ENCODE assay signal across 8 cellular contexts in genomic region chr5:83844320-83845068, GRCh38.
A peak's percentile ranks its signal among the peaks of the same experiment; 100 is the strongest.
DNase-seq lines count a peak whose midpoint lies in the region; ATAC-seq and TF ChIP-seq lines count a peak whose summit lies in the region.

No MANE protein-coding gene starts in this region.

- H3K4me1 Mint-ChIP-seq in activated T-helper 17 cell treated with anti-CD3 and anti-CD28 coated beads, Interleukin-2, amount 50 U/mL, for 72 hours: no peaks in the 10 kb centered on the region

- H3K36me3 ChIP-seq in osteoblast (ENCODE audit: insufficient read depth, low read length): no peaks in the 10 kb centered on the region
- H3K36me3 ChIP-seq in thyroid gland: no peaks in the 10 kb centered on the region

- no peaks in the 10 kb centered on the region for H3K27me3 ChIP-seq in osteoblast (ENCODE audit: insufficient read depth, low read length)
- H3K27me3 ChIP-seq in thyroid gland: no peaks in the 10 kb centered on the region

- peak overlapping the region; percentile 94 for H3K27ac ChIP-seq in osteoblast (ENCODE audit: low read depth, low read length)
- no peak overlapping the region for H3K27ac ChIP-seq in thyroid gland

- DNase-seq in GM03348 (ENCODE audit: low spot score) (peak; percentile 83), osteoblast (ENCODE audit: insufficient read length, low spot score, missing footprints) (peak; percentile 82), DMS 273 treated with DMSO at 0.1 percent for 48 hours (lab: John Stamatoyannopoulos, UW) (no peak), SIG-M5 (lab: John Stamatoyannopoulos, UW) (no peak), thyroid gland (no peak)

- WGBS in thyroid gland, 2 donors: 81 to 87% methylated on average over 9 of the region's 9 CpGs

- H3K79me2 ChIP-seq in osteoblast (ENCODE audit: insufficient read depth, low read length): no peaks in the 10 kb centered on the region

- H3K4me3 ChIP-seq in osteoblast (ENCODE audit: insufficient read depth, low read length) (peak overlapping the region; percentile 66), thyroid gland (replicated peaks in 1 of 3) (no peak overlapping the region)

- H3K4me3 Mint-ChIP-seq in activated T-helper 17 cell treated with anti-CD3 and anti-CD28 coated beads, Interleukin-2, amount 50 U/mL, for 72 hours: peak overlapping the region; percentile 49

- ATAC-seq in GM19452 (IDR thresholded peaks at IDR 0.05; ENCODE audit: unreplicated experiment): peak; percentile 97
- peak; percentile 97 for ATAC-seq in HG03432 (IDR thresholded peaks at IDR 0.05; ENCODE audit: unreplicated experiment)
- peak; percentile 96 for ATAC-seq in activated T-helper 17 cell treated with anti-CD3 and anti-CD28 coated beads, Interleukin-2, amount 50 U/mL, for 72 hours (replicated peaks)

- no peaks in the 10 kb centered on the region for H4K20me1 ChIP-seq in osteoblast (ENCODE audit: insufficient read depth, low read length)

- no peaks in the 10 kb centered on the region for H3K27me3 Mint-ChIP-seq in activated T-helper 17 cell treated with anti-CD3 and anti-CD28 coated beads, Interleukin-2, amount 50 U/mL, for 72 hours

- TF ChIP-seq POLR2A in thyroid gland (IDR thresholded peaks at IDR 0.05): no peak

- H3K4me1 ChIP-seq in osteoblast (ENCODE audit: insufficient read depth, low read length) (peaks cover 10% of the 10 kb centered on the region), thyroid gland (peaks cover 0 to 5% of the 10 kb centered on the region in 2 donors)

- no peaks in the 10 kb centered on the region for H3K36me3 Mint-ChIP-seq in activated T-helper 17 cell treated with anti-CD3 and anti-CD28 coated beads, Interleukin-2, amount 50 U/mL, for 72 hours (ENCODE audit: low read depth)

- H2AFZ ChIP-seq in osteoblast (ENCODE audit: low read length): peak overlapping the region; percentile 81

- H3K9me3 Mint-ChIP-seq in activated T-helper 17 cell treated with anti-CD3 and anti-CD28 coated beads, Interleukin-2, amount 50 U/mL, for 72 hours: peaks cover 4% of the 10 kb centered on the region

- no peaks in the 10 kb centered on the region for H3K9me3 ChIP-seq in osteoblast (ENCODE audit: low read depth, low read length)
- H3K9me3 ChIP-seq in thyroid gland: no peaks in the 10 kb centered on the region

- TF ChIP-seq CTCF in osteoblast (IDR thresholded peaks at IDR 0.05; ENCODE audit: extremely low read depth, low read depth, low read length) (no peak), thyroid gland (IDR thresholded peaks at IDR 0.05) (no peak)

- intact Hi-C loops in thyroid gland (cut with DNase I): no loop called here

- peak overlapping the region; percentile 88 for H3K4me2 ChIP-seq in osteoblast (ENCODE audit: insufficient read depth, low read length)

- no peak overlapping the region for H3K27ac Mint-ChIP-seq in activated T-helper 17 cell treated with anti-CD3 and anti-CD28 coated beads, Interleukin-2, amount 50 U/mL, for 72 hours

Comparison
In these comparisons a context has a peak if more than half of its experiments do, and no peak if none do; other contexts are left out.
1. DNase-seq: peak in GM03348 (single experiment) and osteoblast (single experiment); none in DMS 273 treated with DMSO at 0.1 percent for 48 hours (single experiment), SIG-M5 (single experiment) and thyroid gland (0 of 2).
2. Peak in every context shown above with its lines, with median percentiles within 50 percentile points of each other: ATAC-seq.